17 cellular contexts compared by ENCODE assay signal in genomic region chr10:110056822-110057221, GRCh38. TPM values are rescaled to one million over a fixed set of nuclear protein-coding genes. Genes with fewer than 3 reads are reported as not detected.
DNase-seq lines count a peak whose midpoint lies in the region; ATAC-seq and TF ChIP-seq lines count a peak whose summit lies in the region.
"Had no signal": no experiment of that assay in that cellular context is flagged by ENCODE, and none has a peak within 500 bp of the region (broad histone marks: within the 10 kb centered on the region; RNA-seq: fewer than 3 reads in every experiment).

No MANE protein-coding gene starts in this region.

- no peak overlapping the region for H2BK15ac ChIP-seq in mesendoderm (replicated peaks; ENCODE audit: low read depth)

- H3K27ac ChIP-seq in mesendoderm (ENCODE audit: low read depth, low read length): no peak overlapping the region
- H3K27ac ChIP-seq: A549 had no signal

- peak overlapping the region in 1 of 2 donors; percentile 85 for H3K4me3 Mint-ChIP-seq in activated T-cell treated with anti-CD3 and anti-CD28 coated beads, Interleukin-2, amount 50 U/mL, for 72 hours
- H3K4me3 Mint-ChIP-seq in activated T-cell treated with anti-CD3 and anti-CD28 coated beads, Interleukin-2, amount 50 U/mL, for 4 hours: no peak overlapping the region
- no peak overlapping the region for H3K4me3 Mint-ChIP-seq in endothelial cell (ENCODE audit: unreplicated experiment)
- H3K4me3 Mint-ChIP-seq in osteocyte (ENCODE audit: unreplicated experiment): peak overlapping the region; percentile 24
- H3K4me3 Mint-ChIP-seq: nephron progenitor cell had no signal

- H3K4me1 ChIP-seq in mesendoderm (ENCODE audit: control insufficient read depth, low read depth, low read length): peaks cover 4% of the 10 kb centered on the region
- H3K4me1 ChIP-seq: A549 had no signal

- H3K4me1 Mint-ChIP-seq in activated T-cell treated with anti-CD3 and anti-CD28 coated beads, Interleukin-2, amount 50 U/mL, for 72 hours (ENCODE audit: low read depth): peaks cover 91% of the 10 kb centered on the region
- H3K4me1 Mint-ChIP-seq in activated T-cell treated with anti-CD3 and anti-CD28 coated beads, Interleukin-2, amount 50 U/mL, for 4 hours (ENCODE audit: low read depth): peaks cover 87% of the 10 kb centered on the region
- H3K4me1 Mint-ChIP-seq in endothelial cell (ENCODE audit: unreplicated experiment) (peaks cover 32% of the 10 kb centered on the region), osteocyte (ENCODE audit: unreplicated experiment) (peaks cover 70% of the 10 kb centered on the region)

- H3K36me3 ChIP-seq in mesendoderm (ENCODE audit: control insufficient read depth, insufficient read depth, low read length): no peaks in the 10 kb centered on the region

- H3K9me3 Mint-ChIP-seq in activated T-cell treated with anti-CD3 and anti-CD28 coated beads, Interleukin-2, amount 50 U/mL, for 72 hours: no peaks in the 10 kb centered on the region
- H3K9me3 Mint-ChIP-seq in activated T-cell treated with anti-CD3 and anti-CD28 coated beads, Interleukin-2, amount 50 U/mL, for 4 hours: no peaks in the 10 kb centered on the region
- no peaks in the 10 kb centered on the region for H3K9me3 Mint-ChIP-seq in endothelial cell (ENCODE audit: unreplicated experiment)
- H3K9me3 Mint-ChIP-seq in osteocyte (ENCODE audit: unreplicated experiment): no peaks in the 10 kb centered on the region
- H3K9me3 Mint-ChIP-seq: IgD-negative memory B cell, nephron progenitor cell had no signal

- H3K4ac ChIP-seq in mesendoderm (ENCODE audit: low read depth, low read length): no peak overlapping the region

- H2BK5ac ChIP-seq in mesendoderm (ENCODE audit: low read length): no peak overlapping the region

- no peak overlapping the region for H3K18ac ChIP-seq in mesendoderm (ENCODE audit: low read length)

- TF ChIP-seq CTCF in endothelial cell (IDR thresholded peaks at IDR 0.05; ENCODE audit: unreplicated experiment) (no peak), osteocyte (IDR thresholded peaks at IDR 0.05) (no peak)

- peak overlapping the region; percentile 95 for H3K27ac Mint-ChIP-seq in activated T-cell treated with anti-CD3 and anti-CD28 coated beads, Interleukin-2, amount 50 U/mL, for 72 hours
- H3K27ac Mint-ChIP-seq in endothelial cell (ENCODE audit: unreplicated experiment): peak overlapping the region; percentile 90
- peak overlapping the region; percentile 80 for H3K27ac Mint-ChIP-seq in osteocyte (ENCODE audit: unreplicated experiment)
- H3K27ac Mint-ChIP-seq: nephron progenitor cell had no signal

- H3K4me3 ChIP-seq in mesendoderm (ENCODE audit: low read length): no peak overlapping the region
- H3K4me3 ChIP-seq: A549, skin epidermis had no signal

- no CpG with 5 or more reads among the region's 2 CpGs for WGBS in mesendoderm (ENCODE audit: extremely low coverage, insufficient coverage, low lambda C conversion rate)

- no peaks in the 10 kb centered on the region for H3K27me3 Mint-ChIP-seq in activated T-cell treated with anti-CD3 and anti-CD28 coated beads, Interleukin-2, amount 50 U/mL, for 72 hours (ENCODE audit: low read depth)
- no peaks in the 10 kb centered on the region for H3K27me3 Mint-ChIP-seq in activated T-cell treated with anti-CD3 and anti-CD28 coated beads, Interleukin-2, amount 50 U/mL, for 4 hours (ENCODE audit: low read depth)
- H3K27me3 Mint-ChIP-seq in endothelial cell (ENCODE audit: unreplicated experiment) (no peaks in the 10 kb centered on the region), osteocyte (ENCODE audit: unreplicated experiment) (no peaks in the 10 kb centered on the region)
- H3K27me3 Mint-ChIP-seq: IgD-negative memory B cell had no signal

- no peak overlapping the region for H2AK5ac ChIP-seq in mesendoderm (ENCODE audit: low read length)

- no peak overlapping the region for H2BK120ac ChIP-seq in mesendoderm (ENCODE audit: low read depth, low read length)

- H3K9ac ChIP-seq in mesendoderm (ENCODE audit: low read length): no peak overlapping the region

- DNase-seq in activated T-cell treated with anti-CD3 and anti-CD28 coated beads, Interleukin-2, amount 50 U/mL, for 72 hours: no peak
- no peak for DNase-seq in activated T-cell treated with anti-CD3 and anti-CD28 coated beads, Interleukin-2, amount 50 U/mL, for 4 hours
- peak; percentile 28 for DNase-seq in NCI-H226
- DNase-seq in endothelial cell (ENCODE audit: low spot score): no peak
- no peak for DNase-seq in osteocyte (ENCODE audit: extremely low spot score, unreplicated experiment)
- DNase-seq in mesendoderm: no peak
- DNase-seq in ureter (ENCODE audit: low spot score): no peak
- no peak for DNase-seq in stimulated activated CD4-positive, alpha-beta T cell treated with anti-CD3 and anti-CD28 coated beads, Interleukin-12 subunit alpha, Interleukin-12 subunit beta, amount 100 ng/mL, for 4 hours
- DNase-seq: activated T-cell treated with anti-CD3 and anti-CD28 coated beads, Interleukin-2, amount 50 U/mL, for 48 hours; islet precursor cell; NCI-H187 treated with DMSO at 0.1 percent for 48 hours; nephron progenitor cell; SHP77 treated with DMSO at 0.1 percent for 48 hours had no signal

- H3K79me2 ChIP-seq in mesendoderm (ENCODE audit: control insufficient read depth, insufficient read depth, low read length): peaks cover 6% of the 10 kb centered on the region

- H3K79me1 ChIP-seq in mesendoderm (ENCODE audit: low read length): peaks cover 7% of the 10 kb centered on the region

- no peak for ATAC-seq in activated T-cell treated with anti-CD3 and anti-CD28 coated beads, Interleukin-2, amount 50 U/mL, for 72 hours (replicated peaks in 1 of 2)
- ATAC-seq in activated T-cell treated with anti-CD3 and anti-CD28 coated beads, Interleukin-2, amount 50 U/mL, for 4 hours: no peak
- ATAC-seq: A549, esophagus mucosa had no signal

- no peak overlapping the region for H4K8ac ChIP-seq in mesendoderm (ENCODE audit: low read depth, low read length)

- H4K5ac ChIP-seq in mesendoderm (ENCODE audit: low read length): no peak overlapping the region

- H3K27me3 ChIP-seq in mesendoderm (ENCODE audit: insufficient read depth, low read length, poor library complexity): no peaks in the 10 kb centered on the region

- no peak overlapping the region for H3K4me2 ChIP-seq in mesendoderm (ENCODE audit: low read length)
- H3K4me2 ChIP-seq: A549 had no signal

- H3K56ac ChIP-seq in mesendoderm (ENCODE audit: low read length): no peak overlapping the region

- H3K36me3 Mint-ChIP-seq in activated T-cell treated with anti-CD3 and anti-CD28 coated beads, Interleukin-2, amount 50 U/mL, for 72 hours (ENCODE audit: insufficient read depth in 2 of 2): no peaks in the 10 kb centered on the region
- peaks cover 3% of the 10 kb centered on the region for H3K36me3 Mint-ChIP-seq in activated T-cell treated with anti-CD3 and anti-CD28 coated beads, Interleukin-2, amount 50 U/mL, for 4 hours (ENCODE audit: insufficient read depth)
- H3K36me3 Mint-ChIP-seq in endothelial cell (ENCODE audit: low read depth, unreplicated experiment) (no peaks in the 10 kb centered on the region), osteocyte (ENCODE audit: unreplicated experiment) (no peaks in the 10 kb centered on the region)

- H3K23ac ChIP-seq in mesendoderm (ENCODE audit: low read length): no peak overlapping the region

RNA-seq across cellular contexts. Expression of gene ADD3, which starts 49.0 kb away (rescaled TPM):
- 100 to 1,000 TPM in 1 of 2 donors, 10 to 100 TPM in 1; 97.9 to 122 TPM for total RNA-seq in activated T-cell treated with anti-CD3 and anti-CD28 coated beads, Interleukin-2, amount 50 U/mL, for 72 hours
- total RNA-seq in activated T-cell treated with anti-CD3 and anti-CD28 coated beads, Interleukin-2, amount 50 U/mL, for 4 hours: 10 to 100 TPM; 14.5 to 18.8 (median 16.6) TPM
- total RNA-seq in endothelial cell (ENCODE audit: unreplicated experiment) (125 TPM), osteocyte (128 and 138 TPM in 2 replicates), ureter (140 TPM)
- polyA plus RNA-seq in mesendoderm (2013, experiment 1 of 2): 46.8 TPM
- polyA plus RNA-seq in mesendoderm (2013, experiment 2 of 2): 50.0 TPM
